ENCODE assay signal across 1 cellular context in genomic region chr9:129484325-129485000, GRCh38.
TF ChIP-seq lines count a peak whose summit lies in the region.

No MANE protein-coding gene starts in this region.

TF ChIP-seq in SK-N-SH, 30 proteins besides CTCF, POLR2A, EP300 and RAD21 (continued from another document):
- TF ChIP-seq, protein P1, sequence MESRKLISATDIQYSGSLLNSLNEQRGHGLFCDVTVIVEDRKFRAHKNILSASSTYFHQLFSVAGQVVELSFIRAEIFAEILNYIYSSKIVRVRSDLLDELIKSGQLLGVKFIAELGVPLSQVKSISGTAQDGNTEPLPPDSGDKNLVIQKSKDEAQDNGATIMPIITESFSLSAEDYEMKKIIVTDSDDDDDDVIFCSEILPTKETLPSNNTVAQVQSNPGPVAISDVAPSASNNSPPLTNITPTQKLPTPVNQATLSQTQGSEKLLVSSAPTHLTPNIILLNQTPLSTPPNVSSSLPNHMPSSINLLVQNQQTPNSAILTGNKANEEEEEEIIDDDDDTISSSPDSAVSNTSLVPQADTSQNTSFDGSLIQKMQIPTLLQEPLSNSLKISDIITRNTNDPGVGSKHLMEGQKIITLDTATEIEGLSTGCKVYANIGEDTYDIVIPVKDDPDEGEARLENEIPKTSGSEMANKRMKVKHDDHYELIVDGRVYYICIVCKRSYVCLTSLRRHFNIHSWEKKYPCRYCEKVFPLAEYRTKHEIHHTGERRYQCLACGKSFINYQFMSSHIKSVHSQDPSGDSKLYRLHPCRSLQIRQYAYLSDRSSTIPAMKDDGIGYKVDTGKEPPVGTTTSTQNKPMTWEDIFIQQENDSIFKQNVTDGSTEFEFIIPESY (IDR thresholded peaks at IDR 0.05; ENCODE audit: borderline replicate concordance, low read depth), result no peak
